ENCODE assay signal across 21 cellular contexts in genomic region chr4:79893441-79893840, GRCh38.
"Had no signal": no experiment of that assay in that cellular context is flagged by ENCODE, and none has a peak within 500 bp of the region (broad histone marks: within the 10 kb centered on the region; RNA-seq: fewer than 3 reads in every experiment).

No MANE protein-coding gene starts in this region.

- H3K4me2 ChIP-seq: smooth muscle cell had no signal

- H3K27ac ChIP-seq: left ventricle myocardium inferior, ovary, right atrium auricular region, right lobe of liver, tibial nerve, uterus had no signal

- H3K36me3 ChIP-seq: left ventricle myocardium inferior, ovary, right atrium auricular region, right lobe of liver, tibial nerve, uterus had no signal

- DNase-seq: islet precursor cell; left ventricle myocardium inferior; mesendoderm; naive B cell; natural killer cell; nephron progenitor cell; ovary; right lobe of liver; stimulated activated CD4-positive, alpha-beta T cell treated with anti-CD3 and anti-CD28 coated beads, Interleukin-1b, Interleukin-23, amount 100 ng/mL, for 48 hours; stimulated activated CD4-positive, alpha-beta T cell treated with anti-CD3 and anti-CD28 coated beads, Interleukin-2, amount 100 ng/mL, for 48 hours; stimulated activated CD4-positive, alpha-beta T cell treated with anti-CD3 and anti-CD28 coated beads, Interleukin-4, amount 100 ng/mL, for 4 hours; stimulated activated CD8-positive, alpha-beta memory T cell treated with anti-CD3 and anti-CD28 coated beads, Interleukin-4, amount 100 ng/mL, for 48 hours; stimulated activated naive CD4-positive, alpha-beta T cell treated with Interleukin-2 at 50 U/mL for 16 hours; stimulated activated naive CD8-positive, alpha-beta T cell treated with anti-CD3 and anti-CD28 coated beads, Interleukin-15, amount 100 ng/mL, for 72 hours; substantia nigra; uterus had no signal

- H3K27me3 ChIP-seq: ovary, right atrium auricular region, right lobe of liver, tibial nerve, uterus had no signal

- ATAC-seq: natural killer cell; right lobe of liver; stimulated activated memory B cell treated with anti-CD40 and anti-IgM and Interleukin-4, amounts not matched to agents 10 μg/mL and 1 μg/mL and 100 μg/mL, for 72 hours; stimulated activated naive CD8-positive, alpha-beta T cell treated with anti-CD3 and anti-CD28 coated beads, Interleukin-15, amount 100 ng/mL, for 72 hours had no signal

- H3K4me1 ChIP-seq: left ventricle myocardium inferior, right lobe of liver, uterus had no signal

- H3K9me3 ChIP-seq: left ventricle myocardium inferior, ovary, right atrium auricular region, right lobe of liver, uterus had no signal

- H3K4me3 ChIP-seq: left ventricle myocardium inferior, lung, ovary, right atrium auricular region, right lobe of liver, smooth muscle cell, tibial nerve, uterus had no signal
